9 cellular contexts compared by ENCODE assay signal in the genomic region with DNA sequence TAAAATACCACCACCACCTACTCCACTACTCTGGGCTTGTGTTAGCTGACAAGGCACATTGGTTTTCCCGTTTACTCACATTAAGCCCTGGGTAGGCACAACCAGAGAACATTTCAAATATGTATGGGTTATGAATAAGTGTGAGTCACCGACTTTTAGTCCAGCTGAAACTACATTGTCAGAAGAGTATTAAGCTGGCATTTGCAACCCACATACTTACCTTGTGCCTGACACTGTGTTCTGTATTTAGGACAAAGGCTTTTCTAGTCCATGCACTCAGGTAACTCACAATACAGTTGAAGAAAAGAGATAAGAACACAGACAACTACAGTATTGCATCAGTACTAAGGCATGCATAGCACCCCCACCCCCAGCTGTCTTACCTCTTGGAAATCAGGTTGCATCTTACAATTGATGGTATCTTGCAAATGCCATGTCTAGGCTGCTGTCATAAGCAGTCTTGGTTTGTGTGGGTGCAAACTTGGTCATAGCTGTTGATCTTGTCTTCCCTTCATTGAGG. TPM values are rescaled to one million over a fixed set of nuclear protein-coding genes. Genes with fewer than 3 reads are reported as not detected.
A peak's percentile ranks its signal among the peaks of the same experiment; 100 is the strongest.
DNase-seq lines count a peak whose midpoint lies in the region; ATAC-seq, FAIRE-seq and TF ChIP-seq lines count a peak whose summit lies in the region.
"Had no signal": no experiment of that assay in that cellular context is flagged by ENCODE, and none has a peak within 500 bp of the region (broad histone marks: within the 10 kb centered on the region; RNA-seq: fewer than 3 reads in every experiment).

No MANE protein-coding gene starts in this region.

- no peaks in the 10 kb centered on the region for H3K36me3 ChIP-seq in mucosa of descending colon (ENCODE audit: low read depth)
- H3K36me3 ChIP-seq: gastroesophageal sphincter had no signal

- peak overlapping the region; percentile 10 for H3K4me3 Mint-ChIP-seq in activated CD8-positive, alpha-beta memory T cell treated with anti-CD3 and anti-CD28 coated beads, Interleukin-2, amount 10 ng/mL, durations not matched to agents 7 days and 5 days

- H3K4me1 Mint-ChIP-seq in activated CD8-positive, alpha-beta memory T cell treated with anti-CD3 and anti-CD28 coated beads, Interleukin-2, amount 10 ng/mL, durations not matched to agents 7 days and 5 days = peaks cover 45% of the 10 kb centered on the region

- H3K9me3 Mint-ChIP-seq in activated CD8-positive, alpha-beta memory T cell treated with anti-CD3 and anti-CD28 coated beads, Interleukin-2, amount 10 ng/mL, durations not matched to agents 7 days and 5 days (ENCODE audit: low read depth) = peaks cover 3% of the 10 kb centered on the region

- ATAC-seq in activated CD8-positive, alpha-beta memory T cell treated with anti-CD3 and anti-CD28 coated beads, Interleukin-2, amount 10 ng/mL, durations not matched to agents 7 days and 5 days = peak; percentile 83
- ATAC-seq in mucosa of descending colon = no peak
- ATAC-seq: gastroesophageal sphincter had no signal

- peak overlapping the region; percentile 82 for H3K27ac Mint-ChIP-seq in activated CD8-positive, alpha-beta memory T cell treated with anti-CD3 and anti-CD28 coated beads, Interleukin-2, amount 10 ng/mL, durations not matched to agents 7 days and 5 days

- H3K4me3 ChIP-seq in foreskin fibroblast (ENCODE audit: low read depth in 1 of 2, low read length in 2 of 2) (no peak overlapping the region), mucosa of descending colon (no peak overlapping the region)
- H3K4me3 ChIP-seq: gastroesophageal sphincter had no signal

- H3K27me3 Mint-ChIP-seq in activated CD8-positive, alpha-beta memory T cell treated with anti-CD3 and anti-CD28 coated beads, Interleukin-2, amount 10 ng/mL, durations not matched to agents 7 days and 5 days = peaks cover 9% of the 10 kb centered on the region

- peaks cover 25% of the 10 kb centered on the region for H3K36me3 Mint-ChIP-seq in activated CD8-positive, alpha-beta memory T cell treated with anti-CD3 and anti-CD28 coated beads, Interleukin-2, amount 10 ng/mL, durations not matched to agents 7 days and 5 days

- no peaks in the 10 kb centered on the region for H3K4me1 ChIP-seq in mucosa of descending colon (ENCODE audit: low read depth)

- intact Hi-C loops in mucosa of descending colon (cut with DNase I, micrococcal nuclease) = loop anchor here in 1 of 2 donors (10.0 kb wide), 1 partner anchor 697 kb away; no protein-coding TSS in a partner anchor

- CTCF ChIA-PET in activated CD8-positive, alpha-beta memory T cell treated with anti-CD3 and anti-CD28 coated beads, Interleukin-2, amount 10 ng/mL, durations not matched to agents 7 days and 5 days (lab: Charles Lee) = interaction anchor here (0.9 to 3.8 kb wide), 8 partner anchors 17 to 688 kb away, joined by 3 to 17 read pairs (median 9); no protein-coding TSS in a partner anchor

- peak; percentile 54 for FAIRE-seq in HTR-8/SVneo (lab: Jason Lieb, UNC)

- TF ChIP-seq CTCF in foreskin fibroblast (IDR thresholded peaks at IDR 0.05; ENCODE audit: low read depth, low read length) (no peak), mucosa of descending colon (IDR thresholded peaks at IDR 0.05) (no peak)

- H3K9me3 ChIP-seq in mucosa of descending colon = no peaks in the 10 kb centered on the region
- H3K9me3 ChIP-seq: gastroesophageal sphincter had no signal

- peak; percentile 7 for DNase-seq in HTR-8/SVneo (ENCODE audit: insufficient read length, low spot score)
- peak; percentile 84 for DNase-seq in activated CD8-positive, alpha-beta memory T cell treated with anti-CD3 and anti-CD28 coated beads, Interleukin-2, amount 10 ng/mL, durations not matched to agents 7 days and 5 days
- DNase-seq in foreskin fibroblast = peak; percentile 71 to 85
- peak; percentile 6 for DNase-seq in stimulated activated CD8-positive, alpha-beta memory T cell treated with anti-CD3 and anti-CD28 coated beads, Interleukin-12 subunit alpha, Interleukin-12 subunit beta, amount 100 ng/mL, for 4 hours (ENCODE audit: low read depth)
- no peak for DNase-seq in GOT3 (lab: John Stamatoyannopoulos, UW)
- DNase-seq in nucleus accumbens (lab: John Stamatoyannopoulos, UW) = no peak
- DNase-seq in GDM1 (lab: John Stamatoyannopoulos, UW) = no peak
- no peak for DNase-seq in mucosa of descending colon

RNA-seq across cellular contexts. Expression of gene AHI1, which starts 40.3 kb away (rescaled TPM):
- total RNA-seq in activated CD8-positive, alpha-beta memory T cell treated with anti-CD3 and anti-CD28 coated beads, Interleukin-2, amount 10 ng/mL, durations not matched to agents 7 days and 5 days = 10 to 100 TPM; 29.8 to 88.0 TPM
- 10 to 100 TPM; 17.7 to 34.7 (median 26.5) TPM for total RNA-seq in mucosa of descending colon

Comparison
In these comparisons a context has a peak if more than half of its experiments do, and no peak if none do; other contexts are left out.
1. DNase-seq: peak in HTR-8/SVneo (single experiment), activated CD8-positive, alpha-beta memory T cell treated with anti-CD3 and anti-CD28 coated beads, Interleukin-2, amount 10 ng/mL, durations not matched to agents 7 days and 5 days (single experiment), foreskin fibroblast (2 of 2) and stimulated activated CD8-positive, alpha-beta memory T cell treated with anti-CD3 and anti-CD28 coated beads, Interleukin-12 subunit alpha, Interleukin-12 subunit beta, amount 100 ng/mL, for 4 hours (single experiment); none in GOT3 (single experiment), nucleus accumbens (0 of 56), GDM1 (single experiment) and mucosa of descending colon (0 of 3).